Comparison of ENCODE assay signal across 15 cellular contexts in genomic region chr12:105945935-105946334, GRCh38.
A peak's percentile ranks its signal among the peaks of the same experiment; 100 is the strongest.
DNase-seq lines count a peak whose midpoint lies in the region; ATAC-seq and TF ChIP-seq lines count a peak whose summit lies in the region.
"Had no signal": no experiment of that assay in that cellular context is flagged by ENCODE, and none has a peak within 500 bp of the region (broad histone marks: within the 10 kb centered on the region; RNA-seq: fewer than 3 reads in every experiment).

No MANE protein-coding gene starts in this region.

- TF ChIP-seq CTCF in coronary artery (IDR thresholded peaks at IDR 0.05), result no peak

- no peak for ATAC-seq in GM19023 (IDR thresholded peaks at IDR 0.05; ENCODE audit: unreplicated experiment)
- ATAC-seq: SK-N-SH treated with all-trans-retinoic acid at 6 μM for 48 hours had no signal

- no peak overlapping the region for H3K27ac ChIP-seq in coronary artery
- H3K27ac ChIP-seq: BLaER1, PC-9 had no signal

- no peak overlapping the region for H3K4me3 ChIP-seq in coronary artery
- H3K4me3 ChIP-seq: BLaER1, PC-9 had no signal

- peak; percentile 84 for DNase-seq in M059J (ENCODE audit: low read depth)
- DNase-seq in coronary artery (ENCODE audit: low spot score), result peak; percentile 26
- peak; percentile 10 for DNase-seq in medulla oblongata (ENCODE audit: extremely low spot score)
- peak; percentile 76 for DNase-seq in renal cortical epithelial cell (ENCODE audit: low read depth)
- no peak for DNase-seq in activated CD4-positive, alpha-beta T cell treated with anti-CD3 and anti-CD28 coated beads, Interleukin-2, amount 50 U/mL, for 1 hour
- no peak for DNase-seq in activated CD8-positive, alpha-beta memory T cell treated with anti-CD3 and anti-CD28 coated beads for 24 hours
- DNase-seq in NCI-H345 treated with DMSO at 0.1 percent for 48 hours (lab: John Stamatoyannopoulos, UW; ENCODE audit: unreplicated experiment), result no peak
- DNase-seq: CD8-positive, alpha-beta memory T cell; MM.1S; NCI-H1105; NCI-H1694 treated with DMSO at 0.1 percent for 48 hours; PC-9 had no signal

Comparison
In these comparisons a context has a peak if more than half of its experiments do, and no peak if none do; other contexts are left out.
1. DNase-seq: peak in M059J (single experiment), coronary artery (single experiment), medulla oblongata (single experiment) and renal cortical epithelial cell (single experiment); none in activated CD4-positive, alpha-beta T cell treated with anti-CD3 and anti-CD28 coated beads, Interleukin-2, amount 50 U/mL, for 1 hour (single experiment), activated CD8-positive, alpha-beta memory T cell treated with anti-CD3 and anti-CD28 coated beads for 24 hours (single experiment) and NCI-H345 treated with DMSO at 0.1 percent for 48 hours (single experiment).